In the genomic region with DNA sequence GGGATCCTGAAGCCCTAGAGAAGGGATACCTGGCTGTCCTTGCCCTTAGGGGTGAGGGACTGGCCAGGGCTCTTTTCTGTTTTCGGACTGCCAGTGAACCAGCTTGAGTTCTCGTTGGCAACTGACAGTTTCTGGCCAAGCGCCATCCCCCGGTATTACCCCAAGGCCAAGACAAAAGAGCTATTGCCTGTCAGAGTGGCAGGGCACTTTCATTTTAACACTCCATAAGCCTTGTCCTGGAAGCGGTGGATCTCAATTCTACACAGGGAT, we compare ENCODE assay signal across 13 cellular contexts. TPM values are rescaled to one million over a fixed set of nuclear protein-coding genes. Genes with fewer than 3 reads are reported as not detected.
DNase-seq lines count a peak whose midpoint lies in the region; ATAC-seq and TF ChIP-seq lines count a peak whose summit lies in the region.
"Had no signal": no experiment of that assay in that cellular context is flagged by ENCODE, and none has a peak within 500 bp of the region (broad histone marks: within the 10 kb centered on the region; RNA-seq: fewer than 3 reads in every experiment).

No MANE protein-coding gene starts in this region.

- no peaks in the 10 kb centered on the region for H3K36me3 Mint-ChIP-seq in MCF 10A (ENCODE audit: insufficient read depth, unreplicated experiment)

- no peak overlapping the region for H3K9ac ChIP-seq in iPS-15b (ENCODE audit: low read depth, low read length)

- H3K27ac Mint-ChIP-seq in MCF 10A (ENCODE audit: low read depth, unreplicated experiment): no peak overlapping the region

- no peaks in the 10 kb centered on the region for H3K9me3 ChIP-seq in breast epithelium
- H3K9me3 ChIP-seq in iPS-15b (ENCODE audit: control insufficient read depth, insufficient read depth, low read length): no peaks in the 10 kb centered on the region

- intact Hi-C loops in breast epithelium (cut with DNase I; ENCODE audit: low total_unique reads) (no loop called here), MCF 10A (cut with micrococcal nuclease) (no loop called here)

- H3K27me3 Mint-ChIP-seq in MCF 10A (ENCODE audit: insufficient read depth, unreplicated experiment): peaks cover 56% of the 10 kb centered on the region

- H3K4me1 ChIP-seq in breast epithelium (no peaks in the 10 kb centered on the region), iPS-15b (ENCODE audit: control insufficient read depth, insufficient read depth, low read length) (peaks cover 5% of the 10 kb centered on the region)

- TF ChIP-seq CTCF in breast epithelium (IDR thresholded peaks at IDR 0.05) (no peak), MCF 10A (IDR thresholded peaks at IDR 0.05; ENCODE audit: unreplicated experiment) (no peak)

- peaks cover 5% of the 10 kb centered on the region for H3K4me1 Mint-ChIP-seq in MCF 10A (ENCODE audit: insufficient read depth, unreplicated experiment)

- DNase-seq in breast epithelium (ENCODE audit: low spot score in 2 of 2) (peak; percentile 41 to 75), MCF 10A (ENCODE audit: unreplicated experiment) (no peak), RPMI8226 (peak; percentile 47), hepatic stellate cell (ENCODE audit: low spot score) (no peak), cortex of kidney (lab: John Stamatoyannopoulos, UW) (no peak)
- DNase-seq: kidney glomerular epithelial cell, NCI-H1092, T1000 had no signal

- peak overlapping the region; percentile 18 to 27 for H3K27ac ChIP-seq in breast epithelium
- H3K27ac ChIP-seq: C4-2B, epithelial cell of prostate had no signal

- POLR2A ChIA-PET in MCF 10A (lab: Yijun Ruan, JAX): no interaction called here

- CTCF ChIA-PET in MCF 10A (lab: Yijun Ruan, JAX): no interaction called here

- H3K36me3 ChIP-seq in breast epithelium (no peaks in the 10 kb centered on the region), iPS-15b (ENCODE audit: control insufficient read depth, insufficient read depth, low read length) (peaks cover 15% of the 10 kb centered on the region)

- H3K27me3 ChIP-seq in breast epithelium: peaks cover 0 to 24% of the 10 kb centered on the region in 2 donors
- H3K27me3 ChIP-seq in iPS-15b (ENCODE audit: control insufficient read depth, insufficient read depth, low read length): peaks cover 61% of the 10 kb centered on the region

- H3K4me3 Mint-ChIP-seq in MCF 10A (ENCODE audit: unreplicated experiment): no peak overlapping the region

- ATAC-seq in GM21367 (IDR thresholded peaks at IDR 0.05; ENCODE audit: unreplicated experiment) (no peak), GM19395 (IDR thresholded peaks at IDR 0.05; ENCODE audit: unreplicated experiment) (no peak)

- H3K9me3 Mint-ChIP-seq in MCF 10A (ENCODE audit: unreplicated experiment): no peaks in the 10 kb centered on the region

- no peak for TF ChIP-seq POLR2A in breast epithelium (IDR thresholded peaks at IDR 0.05)

- no TSS peak for BruUV-seq in MCF 10A (replicated peaks; lab: Mats Ljungman, UMichigan)

- H3K4me3 ChIP-seq in breast epithelium (peak overlapping the region in 2 of 3 donors; percentile 48 to 70), iPS-15b (ENCODE audit: low read depth, low read length) (peak overlapping the region; percentile 75)

RNA-seq across cellular contexts. Expression of a gene that starts 1.0 kb away (rescaled TPM):
- total RNA-seq in breast epithelium (10 to 100 TPM; 23.1 to 45.4 (median 28.5) TPM), MCF 10A (2022) (not detected in 2 replicates)

RNA-seq across cellular contexts. Expression of a gene that starts 13.4 kb away (rescaled TPM):
- not detected for total RNA-seq in breast epithelium
- not detected in 2 replicates for total RNA-seq in MCF 10A (2022)

RNA-seq across cellular contexts. Expression of a gene that starts 14.8 kb away (rescaled TPM):
- under 1 TPM in 1 of 3 donors, not detected in 2; under 0.01 TPM for total RNA-seq in breast epithelium
- total RNA-seq in MCF 10A (2022): not detected in 2 replicates

RNA-seq across cellular contexts. Expression of a gene that starts 39.1 kb away (rescaled TPM):
- 10 to 100 TPM; 23.4 to 38.0 (median 36.6) TPM for total RNA-seq in breast epithelium
- total RNA-seq in MCF 10A (2022): 42.1 and 46.4 TPM in 2 replicates

RNA-seq across cellular contexts. Expression of a gene that starts 39.2 kb away (rescaled TPM):
- 10 to 100 TPM; 25.3 to 34.7 (median 33.8) TPM for total RNA-seq in breast epithelium
- 32.1 and 32.6 TPM in 2 replicates for total RNA-seq in MCF 10A (2022)

Comparison
In these comparisons a context has a peak if more than half of its experiments do, and no peak if none do; other contexts are left out.
1. DNase-seq: peak in breast epithelium (2 of 2) and RPMI8226 (single experiment); none in MCF 10A (single experiment), hepatic stellate cell (single experiment) and cortex of kidney (single experiment).
2. RNA of a gene that starts 1.0 kb away (total RNA-seq): 23.1 to 45.4 TPM in breast epithelium; not detected in MCF 10A; every median in the first group is over 10 times any median in the second.